In the genomic region with DNA sequence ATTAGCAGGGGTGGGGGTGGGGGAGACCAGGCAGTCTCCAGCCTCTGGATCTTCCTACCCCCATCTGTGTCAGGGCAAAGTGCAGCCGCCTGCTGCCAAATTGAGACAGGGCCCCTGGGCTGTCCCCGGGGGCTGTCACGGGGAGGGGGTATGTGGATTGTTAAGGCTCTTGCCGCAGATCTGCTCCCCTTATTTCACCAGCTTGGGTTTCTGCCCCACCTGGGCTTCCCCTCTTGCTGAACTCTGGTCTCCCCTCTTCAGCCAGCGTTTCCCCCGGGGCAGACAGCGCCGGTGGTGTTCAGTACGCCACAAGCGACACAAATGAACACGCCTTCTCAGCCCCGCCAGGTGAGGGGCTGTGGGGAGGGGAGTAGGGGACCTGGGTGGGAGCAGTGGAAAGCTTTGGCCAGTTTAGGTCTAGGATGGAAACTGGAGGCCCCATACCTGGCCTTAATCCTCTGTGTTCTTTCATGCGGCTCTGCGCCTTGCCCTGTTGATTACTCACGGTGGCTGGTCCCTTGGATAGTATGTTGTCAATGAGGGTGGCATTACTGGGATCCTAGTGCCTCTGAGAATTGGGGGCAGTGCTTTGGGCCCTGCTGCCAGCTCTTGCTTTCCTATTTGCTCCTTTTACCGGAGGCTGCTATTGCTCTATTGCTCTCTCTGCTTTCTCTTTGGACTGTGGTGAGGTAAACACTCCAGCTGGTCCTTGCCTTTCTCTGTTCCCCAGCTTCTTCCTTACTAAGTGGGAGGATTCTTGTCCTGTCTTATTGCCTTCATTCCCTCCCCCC, we compare ENCODE assay signal across 8 cellular contexts. TPM values are rescaled to one million over a fixed set of nuclear protein-coding genes. Genes with fewer than 3 reads are reported as not detected.
DNase-seq lines count a peak whose midpoint lies in the region; ATAC-seq, FAIRE-seq and TF ChIP-seq lines count a peak whose summit lies in the region.

No MANE protein-coding gene starts in this region.

- H3K9me3 ChIP-seq in left ventricle myocardium inferior (replicated peaks): no peaks in the 10 kb centered on the region
- H3K9me3 ChIP-seq in HepG2 (ENCODE audit: low read length): no peaks in the 10 kb centered on the region

- in situ Hi-C loops in HepG2 (cut with HindIII; ENCODE audit: extremely low pct_ligation_motif_present, low pct_unique_long_range_greater_than_20kb): no loop called here

- FAIRE-seq in HepG2 (lab: Jason Lieb, UNC): no peak

- H3K4me3 Mint-ChIP-seq in type B pancreatic cell: peak overlapping the region; percentile 86

- no peaks in the 10 kb centered on the region for H3K27me3 Mint-ChIP-seq in type B pancreatic cell

- H2AFZ ChIP-seq in HepG2 (ENCODE audit: low read length): no peak overlapping the region

- no peak for TF ChIP-seq POLR2A in HepG2 (IDR thresholded peaks at IDR 0.05; ENCODE audit: insufficient read depth in 1 of 2, low read depth in 2 of 2, low read length in 2 of 2)

- CTCF ChIA-PET in HepG2 (lab: Yijun Ruan, JAX; ENCODE audit: low intra/inter-chr PET ratio, low total read pairs): no interaction called here

- peaks cover 54% of the 10 kb centered on the region for H3K79me2 ChIP-seq in HepG2 (ENCODE audit: insufficient read depth, low read length)

- peak overlapping the region; percentile 83 for H3K4me3 ChIP-seq in left ventricle myocardium inferior
- peak overlapping the region; percentile 68 to 93 (median 86) for H3K4me3 ChIP-seq in HepG2 (replicated peaks in 1 of 3; ENCODE audit: insufficient read depth in 1 of 3, low read depth in 2 of 3, low read length in 3 of 3)

- ATAC-seq in Right ventricle myocardium superior (ENCODE audit: poor library complexity): no peak
- ATAC-seq in HepG2: peak; percentile 29
- no peak for ATAC-seq in HG02763 (IDR thresholded peaks at IDR 0.05; ENCODE audit: unreplicated experiment)

- peak overlapping the region; percentile 98 for H3K27ac ChIP-seq in left ventricle myocardium inferior (replicated peaks)
- H3K27ac ChIP-seq in angular gyrus (ENCODE audit: low read depth, low read length): peak overlapping the region; percentile 15
- H3K27ac ChIP-seq in HepG2 (ENCODE audit: extremely low read length, insufficient read depth, low read length): peak overlapping the region; percentile 91

- TF ChIP-seq EP300 in HepG2 (IDR thresholded peaks at IDR 0.05; ENCODE audit: low read depth in 2 of 2, low read length in 2 of 2) (no peak; a peak in 1 of 4 replicates), HepG2 (CRISPR knock-in tag; IDR thresholded peaks at IDR 0.05; ENCODE audit: borderline replicate concordance) (no peak)

- no peak for DNase-seq in left ventricle myocardium inferior
- DNase-seq in Right ventricle myocardium superior: no peak
- no peak for DNase-seq in HepG2 (ENCODE audit: low spot score)
- DNase-seq in type B pancreatic cell (ENCODE audit: extremely low spot score, unreplicated experiment): no peak
- DNase-seq in AG08395 (ENCODE audit: low spot score): no peak
- DNase-seq in DMS153 (lab: John Stamatoyannopoulos, UW): no peak

- no TSS peak for BruUV-seq in HepG2 (replicated peaks; lab: Mats Ljungman, UMichigan)

- peak overlapping the region; percentile 88 for H3K27ac Mint-ChIP-seq in type B pancreatic cell

- H3K9me3 Mint-ChIP-seq in type B pancreatic cell: no peaks in the 10 kb centered on the region

- intact Hi-C loops in left ventricle myocardium inferior (cut with micrococcal nuclease): no loop called here
- intact Hi-C loops in Right ventricle myocardium superior (cut with DNase I): no loop called here
- intact Hi-C loops in HepG2 (cut with micrococcal nuclease; ENCODE audit: unreplicated experiment): no loop called here

- no peaks in the 10 kb centered on the region for H3K27me3 ChIP-seq in left ventricle myocardium inferior (ENCODE audit: low read depth)
- H3K27me3 ChIP-seq in HepG2 (ENCODE audit: control insufficient read depth in 1 of 2, insufficient read depth in 2 of 2, low read length in 2 of 2): no peaks in the 10 kb centered on the region; a peak in 1 of 5 replicates

- H3K36me3 Mint-ChIP-seq in type B pancreatic cell: peaks cover 22% of the 10 kb centered on the region

- H3K4me1 Mint-ChIP-seq in type B pancreatic cell (ENCODE audit: unreplicated experiment): peaks cover 27% of the 10 kb centered on the region

- TF ChIP-seq RAD21 in HepG2 (CRISPR knock-in tag; IDR thresholded peaks at IDR 0.05): no peak

- TF ChIP-seq CTCF in left ventricle myocardium inferior (IDR thresholded peaks at IDR 0.05; ENCODE audit: borderline replicate concordance): no peak
- TF ChIP-seq CTCF in HepG2 (CRISPR knock-in tag; IDR thresholded peaks at IDR 0.05): no peak
- TF ChIP-seq CTCF in type B pancreatic cell (conservative IDR thresholded peaks at IDR 0.05): no peak

- H3K4me2 ChIP-seq in HepG2 (ENCODE audit: low read depth, low read length): peak overlapping the region; percentile 94

- H3K9ac ChIP-seq in HepG2 (ENCODE audit: insufficient read depth, low read depth, low read length): peak overlapping the region; percentile 98

- H3K36me3 ChIP-seq in left ventricle myocardium inferior: peaks cover 29% of the 10 kb centered on the region
- H3K36me3 ChIP-seq in HepG2 (replicated peaks in 1 of 2; ENCODE audit: control insufficient read depth in 1 of 2, insufficient read depth in 2 of 2, low read length in 2 of 2): peaks cover 16 to 43% of the 10 kb centered on the region in 2 experiments

- H3K4me1 ChIP-seq in left ventricle myocardium inferior (peaks cover 63% of the 10 kb centered on the region), HepG2 (ENCODE audit: insufficient read depth, low read length) (peaks cover 44% of the 10 kb centered on the region)

- H4K20me1 ChIP-seq in HepG2 (ENCODE audit: insufficient read depth, low read length): peaks cover 36% of the 10 kb centered on the region

- POLR2A ChIA-PET in HepG2 (lab: Yijun Ruan, JAX): interaction anchor here (0.6 to 1.9 kb wide), 11 partner anchors 8 to 1015 kb away, joined by 3 to 10 read pairs (median 4); a partner anchor contains a TSS

- WGBS in HepG2 (ENCODE audit: low lambda C conversion rate): 21% methylated on average over 4 of the region's 16 CpGs

RNA-seq across cellular contexts. Expression of a gene that starts 1.7 kb away (rescaled TPM):
- total RNA-seq in left ventricle myocardium inferior (224 TPM), Right ventricle myocardium superior (254 TPM), HepG2 (2016; rRNA removed; fragmentation: Illumina TruSeq; extraction: Trizol) (213 and 244 TPM in 2 replicates), type B pancreatic cell (ENCODE audit: low replicate concordance) (371 and 432 TPM in 2 replicates)
- total RNA-seq in HepG2 (2016; cell fraction: cytosol; rRNA removed; fragmentation: Illumina TruSeq; extraction: Trizol; ENCODE audit: low read depth): 19.7 and 27.8 TPM in 2 replicates
- 208 and 223 TPM in 2 replicates for total RNA-seq in HepG2 (2016; cell fraction: insoluble cytoplasmic fraction; rRNA removed; fragmentation: Illumina TruSeq; extraction: Trizol)
- 77.1 and 81.4 TPM in 2 replicates for total RNA-seq in HepG2 (2016; cell fraction: membrane; rRNA removed; fragmentation: Illumina TruSeq; extraction: Trizol)
- total RNA-seq in HepG2 (2016; cell fraction: nucleus; rRNA removed; fragmentation: Illumina TruSeq; extraction: Trizol): 163 and 210 TPM in 2 replicates
- 208 and 228 TPM in 2 replicates for polyA plus RNA-seq in HepG2 (2011; rRNA removed)
- 139 and 145 TPM in 2 replicates for polyA plus RNA-seq in HepG2 (2011; cell fraction: cytosol; rRNA removed)
- polyA plus RNA-seq in HepG2 (2011; cell fraction: nucleus; rRNA removed): 229 and 287 TPM in 2 replicates
- polyA plus RNA-seq in HepG2 (2012): 122 and 142 TPM in 2 replicates
- polyA plus RNA-seq in HepG2 (2016; cell fraction: cytosol; fragmentation: Illumina TruSeq; extraction: Trizol; ENCODE audit: low read depth): 15.3 and 16.7 TPM in 2 replicates
- 217 and 276 TPM in 2 replicates for polyA plus RNA-seq in HepG2 (2016; cell fraction: insoluble cytoplasmic fraction; fragmentation: Illumina TruSeq; extraction: Trizol; ENCODE audit: low read depth)
- 53.0 and 64.3 TPM in 2 replicates for polyA plus RNA-seq in HepG2 (2016; cell fraction: membrane; fragmentation: Illumina TruSeq; extraction: Trizol; ENCODE audit: low read depth)
- polyA plus RNA-seq in HepG2 (2016; cell fraction: nucleus; fragmentation: Illumina TruSeq; extraction: Trizol; ENCODE audit: insufficient read depth, low read depth): 324 and 332 TPM in 2 replicates
- 348 and 721 TPM in 2 replicates for polyA minus RNA-seq in HepG2 (2011; rRNA and poly(A)+ RNA removed; ENCODE audit: low replicate concordance)
- polyA minus RNA-seq in HepG2 (2011; cell fraction: cytosol; rRNA and poly(A)+ RNA removed): 122 and 123 TPM in 2 replicates
- polyA minus RNA-seq in HepG2 (2011; cell fraction: nucleus; rRNA and poly(A)+ RNA removed): 107 and 113 TPM in 2 replicates

RNA-seq across cellular contexts. Expression of a gene that starts 17.0 kb away (rescaled TPM):
- total RNA-seq in left ventricle myocardium inferior (213 TPM), Right ventricle myocardium superior (237 TPM), HepG2 (2016; rRNA removed; fragmentation: Illumina TruSeq; extraction: Trizol) (200 and 312 TPM in 2 replicates), type B pancreatic cell (ENCODE audit: low replicate concordance) (226 and 255 TPM in 2 replicates)
- total RNA-seq in HepG2 (2016; cell fraction: cytosol; rRNA removed; fragmentation: Illumina TruSeq; extraction: Trizol; ENCODE audit: low read depth): 27.9 and 35.3 TPM in 2 replicates
- 208 and 307 TPM in 2 replicates for total RNA-seq in HepG2 (2016; cell fraction: insoluble cytoplasmic fraction; rRNA removed; fragmentation: Illumina TruSeq; extraction: Trizol)
- total RNA-seq in HepG2 (2016; cell fraction: membrane; rRNA removed; fragmentation: Illumina TruSeq; extraction: Trizol): 69.9 and 70.8 TPM in 2 replicates
- total RNA-seq in HepG2 (2016; cell fraction: nucleus; rRNA removed; fragmentation: Illumina TruSeq; extraction: Trizol): 130 and 133 TPM in 2 replicates
- 125 and 152 TPM in 2 replicates for polyA plus RNA-seq in HepG2 (2011; rRNA removed)
- polyA plus RNA-seq in HepG2 (2011; cell fraction: cytosol; rRNA removed): 165 and 166 TPM in 2 replicates
- polyA plus RNA-seq in HepG2 (2011; cell fraction: nucleus; rRNA removed): 110 and 125 TPM in 2 replicates
- polyA plus RNA-seq in HepG2 (2012): 116 and 117 TPM in 2 replicates
- 19.9 and 25.2 TPM in 2 replicates for polyA plus RNA-seq in HepG2 (2016; cell fraction: cytosol; fragmentation: Illumina TruSeq; extraction: Trizol; ENCODE audit: low read depth)
- polyA plus RNA-seq in HepG2 (2016; cell fraction: insoluble cytoplasmic fraction; fragmentation: Illumina TruSeq; extraction: Trizol; ENCODE audit: low read depth): 253 and 295 TPM in 2 replicates
- polyA plus RNA-seq in HepG2 (2016; cell fraction: membrane; fragmentation: Illumina TruSeq; extraction: Trizol; ENCODE audit: low read depth): 36.4 and 42.7 TPM in 2 replicates
- polyA plus RNA-seq in HepG2 (2016; cell fraction: nucleus; fragmentation: Illumina TruSeq; extraction: Trizol; ENCODE audit: insufficient read depth, low read depth): 155 and 167 TPM in 2 replicates
- 351 and 796 TPM in 2 replicates for polyA minus RNA-seq in HepG2 (2011; rRNA and poly(A)+ RNA removed; ENCODE audit: low replicate concordance)
- 127 and 152 TPM in 2 replicates for polyA minus RNA-seq in HepG2 (2011; cell fraction: cytosol; rRNA and poly(A)+ RNA removed)
- 99.4 and 123 TPM in 2 replicates for polyA minus RNA-seq in HepG2 (2011; cell fraction: nucleus; rRNA and poly(A)+ RNA removed)

RNA-seq across cellular contexts. Expression of a gene that starts 21.3 kb away (rescaled TPM):
- total RNA-seq in left ventricle myocardium inferior (30.2 TPM), Right ventricle myocardium superior (36.3 TPM), HepG2 (2016; rRNA removed; fragmentation: Illumina TruSeq; extraction: Trizol) (7.4 and 9.3 TPM in 2 replicates), type B pancreatic cell (ENCODE audit: low replicate concordance) (13.2 and 18.3 TPM in 2 replicates)
- total RNA-seq in HepG2 (2016; cell fraction: cytosol; rRNA removed; fragmentation: Illumina TruSeq; extraction: Trizol; ENCODE audit: low read depth): 2.3 and 2.5 TPM in 2 replicates
- total RNA-seq in HepG2 (2016; cell fraction: insoluble cytoplasmic fraction; rRNA removed; fragmentation: Illumina TruSeq; extraction: Trizol): 4.8 and 8.7 TPM in 2 replicates
- total RNA-seq in HepG2 (2016; cell fraction: membrane; rRNA removed; fragmentation: Illumina TruSeq; extraction: Trizol): 7.8 and 8.3 TPM in 2 replicates
- total RNA-seq in HepG2 (2016; cell fraction: nucleus; rRNA removed; fragmentation: Illumina TruSeq; extraction: Trizol): 4.4 and 6.5 TPM in 2 replicates
- 9.2 and 14.1 TPM in 2 replicates for polyA plus RNA-seq in HepG2 (2011; rRNA removed)
- 11.9 and 16.8 TPM in 2 replicates for polyA plus RNA-seq in HepG2 (2011; cell fraction: cytosol; rRNA removed)
- polyA plus RNA-seq in HepG2 (2011; cell fraction: nucleus; rRNA removed): 23.9 and 25.8 TPM in 2 replicates
- 5.8 and 9.8 TPM in 2 replicates for polyA plus RNA-seq in HepG2 (2012)
- polyA plus RNA-seq in HepG2 (2016; cell fraction: cytosol; fragmentation: Illumina TruSeq; extraction: Trizol; ENCODE audit: low read depth): 2.3 and 3.2 TPM in 2 replicates
- polyA plus RNA-seq in HepG2 (2016; cell fraction: insoluble cytoplasmic fraction; fragmentation: Illumina TruSeq; extraction: Trizol; ENCODE audit: low read depth): 5.3 and 7.8 TPM in 2 replicates
- 5.7 and 5.8 TPM in 2 replicates for polyA plus RNA-seq in HepG2 (2016; cell fraction: membrane; fragmentation: Illumina TruSeq; extraction: Trizol; ENCODE audit: low read depth)
- polyA plus RNA-seq in HepG2 (2016; cell fraction: nucleus; fragmentation: Illumina TruSeq; extraction: Trizol; ENCODE audit: insufficient read depth, low read depth): 12.3 and 13.4 TPM in 2 replicates
- 22.1 and 24.2 TPM in 2 replicates for polyA minus RNA-seq in HepG2 (2011; rRNA and poly(A)+ RNA removed; ENCODE audit: low replicate concordance)
- polyA minus RNA-seq in HepG2 (2011; cell fraction: cytosol; rRNA and poly(A)+ RNA removed): 7.0 and 7.3 TPM in 2 replicates
- polyA minus RNA-seq in HepG2 (2011; cell fraction: nucleus; rRNA and poly(A)+ RNA removed): 7.0 and 9.2 TPM in 2 replicates

RNA-seq across cellular contexts. Expression of a gene that starts 40.2 kb away (rescaled TPM):
- total RNA-seq in left ventricle myocardium inferior (not detected), Right ventricle myocardium superior (not detected), HepG2 (2016; rRNA removed; fragmentation: Illumina TruSeq; extraction: Trizol) (not detected in 2 replicates), type B pancreatic cell (ENCODE audit: low replicate concordance) (not detected in 2 replicates)
- not detected in 2 replicates for total RNA-seq in HepG2 (2016; cell fraction: cytosol; rRNA removed; fragmentation: Illumina TruSeq; extraction: Trizol; ENCODE audit: low read depth)
- total RNA-seq in HepG2 (2016; cell fraction: insoluble cytoplasmic fraction; rRNA removed; fragmentation: Illumina TruSeq; extraction: Trizol): not detected in 2 replicates
- total RNA-seq in HepG2 (2016; cell fraction: membrane; rRNA removed; fragmentation: Illumina TruSeq; extraction: Trizol): not detected in 2 replicates
- not detected in 2 replicates for total RNA-seq in HepG2 (2016; cell fraction: nucleus; rRNA removed; fragmentation: Illumina TruSeq; extraction: Trizol)
- polyA plus RNA-seq in HepG2 (2011; rRNA removed): 0.03 TPM in 1 of 2 replicates, not detected in the other
- not detected in 2 replicates for polyA plus RNA-seq in HepG2 (2011; cell fraction: cytosol; rRNA removed)
- 0.10 and 0.16 TPM in 2 replicates for polyA plus RNA-seq in HepG2 (2011; cell fraction: nucleus; rRNA removed)
- not detected in 2 replicates for polyA plus RNA-seq in HepG2 (2012)
- not detected in 2 replicates for polyA plus RNA-seq in HepG2 (2016; cell fraction: cytosol; fragmentation: Illumina TruSeq; extraction: Trizol; ENCODE audit: low read depth)
- polyA plus RNA-seq in HepG2 (2016; cell fraction: insoluble cytoplasmic fraction; fragmentation: Illumina TruSeq; extraction: Trizol; ENCODE audit: low read depth): not detected in 2 replicates
- not detected in 2 replicates for polyA plus RNA-seq in HepG2 (2016; cell fraction: membrane; fragmentation: Illumina TruSeq; extraction: Trizol; ENCODE audit: low read depth)
- not detected in 2 replicates for polyA plus RNA-seq in HepG2 (2016; cell fraction: nucleus; fragmentation: Illumina TruSeq; extraction: Trizol; ENCODE audit: insufficient read depth, low read depth)
- polyA minus RNA-seq in HepG2 (2011; rRNA and poly(A)+ RNA removed; ENCODE audit: low replicate concordance): 0.14 TPM in 1 of 2 replicates, not detected in the other
- not detected in 2 replicates for polyA minus RNA-seq in HepG2 (2011; cell fraction: cytosol; rRNA and poly(A)+ RNA removed)
- not detected in 2 replicates for polyA minus RNA-seq in HepG2 (2011; cell fraction: nucleus; rRNA and poly(A)+ RNA removed)

RNA-seq across cellular contexts. Expression of a gene that starts 45.3 kb away (rescaled TPM):
- total RNA-seq in left ventricle myocardium inferior (1.7 TPM), Right ventricle myocardium superior (1.9 TPM), HepG2 (2016; rRNA removed; fragmentation: Illumina TruSeq; extraction: Trizol) (5.2 and 13.5 TPM in 2 replicates), type B pancreatic cell (ENCODE audit: low replicate concordance) (10.8 and 24.9 TPM in 2 replicates)
- 6.6 and 7.6 TPM in 2 replicates for total RNA-seq in HepG2 (2016; cell fraction: cytosol; rRNA removed; fragmentation: Illumina TruSeq; extraction: Trizol; ENCODE audit: low read depth)
- total RNA-seq in HepG2 (2016; cell fraction: insoluble cytoplasmic fraction; rRNA removed; fragmentation: Illumina TruSeq; extraction: Trizol): 3.5 and 14.3 TPM in 2 replicates
- 5.6 and 6.9 TPM in 2 replicates for total RNA-seq in HepG2 (2016; cell fraction: membrane; rRNA removed; fragmentation: Illumina TruSeq; extraction: Trizol)
- total RNA-seq in HepG2 (2016; cell fraction: nucleus; rRNA removed; fragmentation: Illumina TruSeq; extraction: Trizol): 19.4 and 22.0 TPM in 2 replicates
- polyA plus RNA-seq in HepG2 (2011; rRNA removed): 11.4 and 14.3 TPM in 2 replicates
- polyA plus RNA-seq in HepG2 (2011; cell fraction: cytosol; rRNA removed): 5.5 and 6.4 TPM in 2 replicates
- 41.8 and 47.0 TPM in 2 replicates for polyA plus RNA-seq in HepG2 (2011; cell fraction: nucleus; rRNA removed)
- polyA plus RNA-seq in HepG2 (2012): 5.4 and 6.1 TPM in 2 replicates
- 2.0 and 2.6 TPM in 2 replicates for polyA plus RNA-seq in HepG2 (2016; cell fraction: cytosol; fragmentation: Illumina TruSeq; extraction: Trizol; ENCODE audit: low read depth)
- polyA plus RNA-seq in HepG2 (2016; cell fraction: insoluble cytoplasmic fraction; fragmentation: Illumina TruSeq; extraction: Trizol; ENCODE audit: low read depth): 4.8 and 5.5 TPM in 2 replicates
- polyA plus RNA-seq in HepG2 (2016; cell fraction: membrane; fragmentation: Illumina TruSeq; extraction: Trizol; ENCODE audit: low read depth): 3.7 and 4.4 TPM in 2 replicates
- 50.3 and 58.1 TPM in 2 replicates for polyA plus RNA-seq in HepG2 (2016; cell fraction: nucleus; fragmentation: Illumina TruSeq; extraction: Trizol; ENCODE audit: insufficient read depth, low read depth)
- polyA minus RNA-seq in HepG2 (2011; rRNA and poly(A)+ RNA removed; ENCODE audit: low replicate concordance): 29.7 and 47.2 TPM in 2 replicates
- 5.3 and 6.0 TPM in 2 replicates for polyA minus RNA-seq in HepG2 (2011; cell fraction: cytosol; rRNA and poly(A)+ RNA removed)
- 26.4 and 31.7 TPM in 2 replicates for polyA minus RNA-seq in HepG2 (2011; cell fraction: nucleus; rRNA and poly(A)+ RNA removed)

Comparison
In these comparisons a context has a peak if more than half of its experiments do, and no peak if none do; other contexts are left out.
1. H3K27ac ChIP-seq: peak in every context shown above with its lines; median percentile 98 in left ventricle myocardium inferior; 91 in HepG2; 15 in angular gyrus.